1 cellular context compared by ENCODE assay signal in the genomic region with DNA sequence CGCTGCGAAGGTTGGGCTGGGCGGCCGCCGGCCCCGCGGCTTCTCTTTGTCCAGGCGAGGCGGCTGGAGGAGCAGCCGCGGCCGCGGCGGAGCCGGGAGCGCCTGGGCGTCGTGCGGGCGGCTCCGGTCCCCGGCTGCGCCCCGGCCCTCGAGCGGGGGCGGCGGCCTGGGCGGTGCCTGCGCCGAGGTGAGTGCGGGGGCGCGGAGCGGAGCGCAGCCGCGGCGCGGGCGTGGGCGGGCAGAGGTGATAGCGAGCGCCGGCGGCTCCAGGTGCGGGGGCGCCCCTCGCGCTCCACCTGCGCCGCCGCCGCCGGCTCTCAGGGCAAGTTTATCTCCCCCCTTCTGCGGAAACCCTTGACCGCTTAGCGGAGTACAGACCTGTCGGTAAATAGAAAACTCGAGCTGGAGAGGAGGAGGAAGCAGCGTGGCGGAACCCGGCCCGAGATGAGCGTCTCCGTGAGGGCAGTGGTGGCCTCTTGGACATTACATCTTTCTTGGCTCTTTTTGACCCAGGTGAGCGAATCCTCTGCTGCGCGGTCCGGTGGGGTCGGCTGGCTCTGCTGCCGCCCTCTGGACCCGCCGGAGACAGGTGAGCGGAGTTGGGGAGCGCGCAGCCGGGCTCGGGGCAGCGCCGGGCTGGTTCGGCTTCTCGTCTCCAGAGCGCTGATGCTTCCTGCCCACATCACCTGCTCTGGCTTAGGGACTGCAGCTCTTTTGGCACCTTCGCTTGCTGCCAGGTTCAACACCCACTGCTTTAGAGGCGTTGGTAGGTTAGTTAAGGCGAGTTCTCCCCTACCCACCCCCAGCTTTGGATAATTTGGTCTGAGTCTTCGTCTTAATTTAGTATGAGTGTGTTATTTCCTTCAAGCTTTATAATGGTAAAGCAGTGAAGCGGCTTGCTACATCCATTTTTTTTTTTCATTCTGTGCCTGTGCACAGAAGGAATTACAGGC.
TF ChIP-seq lines count a peak whose summit lies in the region.

A gene (plus strand): TSS at position 241 of the 953 bp plus-strand sequence.

TF ChIP-seq in WTC11, 78 proteins besides CTCF, POLR2A, EP300 and RAD21 (continued from another document):
- TF ChIP-seq, protein P1, sequence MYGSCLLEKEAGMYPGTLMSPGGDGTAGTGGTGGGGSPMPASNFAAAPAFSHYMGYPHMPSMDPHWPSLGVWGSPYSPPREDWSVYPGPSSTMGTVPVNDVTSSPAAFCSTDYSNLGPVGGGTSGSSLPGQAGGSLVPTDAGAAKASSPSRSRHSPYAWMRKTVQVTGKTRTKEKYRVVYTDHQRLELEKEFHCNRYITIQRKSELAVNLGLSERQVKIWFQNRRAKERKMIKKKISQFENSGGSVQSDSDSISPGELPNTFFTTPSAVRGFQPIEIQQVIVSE (CRISPR knock-in tag; IDR thresholded peaks at IDR 0.05; ENCODE audit: borderline replicate concordance), result no peak
- TF ChIP-seq NR3C1 (CRISPR knock-in tag; conservative IDR thresholded peaks at IDR 0.05; ENCODE audit: low read depth), result no peak
- no peak for TF ChIP-seq JAZF1 (CRISPR knock-in tag; IDR thresholded peaks at IDR 0.05)
